In genomic region chrX:13506574-13506973, GRCh38 we compare ENCODE assay signal across 8 cellular contexts.
DNase-seq lines count a peak whose midpoint lies in the region; ATAC-seq, FAIRE-seq and TF ChIP-seq lines count a peak whose summit lies in the region.

No MANE protein-coding gene starts in this region.

- H3K27ac ChIP-seq in Panc1 (ENCODE audit: low read length) (peak overlapping the region; percentile 17; the same call in 1 of the 2 replicates), gastroesophageal sphincter (no peak overlapping the region)

- WGBS in gastroesophageal sphincter (ENCODE audit: low coverage in 1 of 2), 2 donors = 7 to 8% methylated on average over 5 of the region's 5 CpGs

- intact Hi-C loops in Panc1 (cut with micrococcal nuclease; ENCODE audit: unreplicated experiment) = loop anchor here (2.0 kb wide), 1 partner anchor 140 kb away; no protein-coding TSS in a partner anchor

- no peak for ATAC-seq in Panc1
- no peak for ATAC-seq in gastroesophageal sphincter
- ATAC-seq in HG03354 (IDR thresholded peaks at IDR 0.05; ENCODE audit: poor library complexity, severe bottlenecking, unreplicated experiment) = no peak

- in situ Hi-C loops in Panc1 (cut with HindIII; ENCODE audit: low pct_unique_long_range_greater_than_20kb, low sequenced_read_pairs) = no loop called here

- H3K36me3 ChIP-seq in Panc1 (ENCODE audit: control insufficient read depth, insufficient read depth, low read length) (no peaks in the 10 kb centered on the region), gastroesophageal sphincter (no peaks in the 10 kb centered on the region)

- H3K27me3 ChIP-seq in Panc1 (ENCODE audit: control insufficient read depth, insufficient read depth, low read length) (no peaks in the 10 kb centered on the region), gastroesophageal sphincter (no peaks in the 10 kb centered on the region)

- DNase-seq in AG20443 (ENCODE audit: low spot score) = peak; percentile 49
- peak; percentile 4 for DNase-seq in H54 (ENCODE audit: insufficient read length, low spot score)
- no peak for DNase-seq in Panc1 (ENCODE audit: low read depth, low spot score)
- DNase-seq in activated T-helper 1 cell treated with anti-CD3 and anti-CD28 coated beads, Interleukin-2, amount 50 U/mL, for 16 hours (ENCODE audit: low read depth in 1 of 2, low spot score in 1 of 2) = peak; percentile 21 to 26
- DNase-seq in renal cortical epithelial cell (ENCODE audit: low read depth) = peak; percentile 31
- DNase-seq in SHP77 (lab: John Stamatoyannopoulos, UW) = no peak

- TF ChIP-seq CTCF in Panc1 (IDR thresholded peaks at IDR 0.05) = peak; percentile 73
- peak; percentile 59 to 81 (median 60) for TF ChIP-seq CTCF in gastroesophageal sphincter (IDR thresholded peaks at IDR 0.05)

- FAIRE-seq in H54 (lab: Jason Lieb, UNC) = no peak

- H3K9me3 ChIP-seq in Panc1 (ENCODE audit: control insufficient read depth, insufficient read depth, low read depth, low read length) (no peaks in the 10 kb centered on the region), gastroesophageal sphincter (no peaks in the 10 kb centered on the region)

- H3K4me3 ChIP-seq in Panc1 (ENCODE audit: low read depth in 2 of 2, low read length in 2 of 2) (no peak overlapping the region), gastroesophageal sphincter (no peak overlapping the region)

- TF ChIP-seq EP300 in gastroesophageal sphincter (IDR thresholded peaks at IDR 0.05) = no peak

- no TSS peak for BruUV-seq in Panc1 (replicated peaks; lab: Mats Ljungman, UMichigan)

- TF ChIP-seq POLR2A in H54 (IDR thresholded peaks at IDR 0.05; ENCODE audit: low read depth, low read length) (no peak), gastroesophageal sphincter (IDR thresholded peaks at IDR 0.05) (no peak)

- CTCF ChIA-PET in Panc1 (lab: Charles Lee) = interaction anchor here (0.7 to 1.0 kb wide), 2 partner anchors 139 to 240 kb away, joined by 3 to 4 read pairs; no protein-coding TSS in a partner anchor

- POLR2A ChIA-PET in Panc1 (lab: Charles Lee) = no interaction called here

- H3K4me1 ChIP-seq in Panc1 (ENCODE audit: control insufficient read depth, insufficient read depth, low read length) (no peaks in the 10 kb centered on the region), gastroesophageal sphincter (no peaks in the 10 kb centered on the region)

Comparison
In these comparisons a context has a peak if more than half of its experiments do, and no peak if none do; other contexts are left out.
1. DNase-seq: peak in AG20443 (single experiment), H54 (single experiment), activated T-helper 1 cell treated with anti-CD3 and anti-CD28 coated beads, Interleukin-2, amount 50 U/mL, for 16 hours (2 of 2) and renal cortical epithelial cell (single experiment); none in Panc1 (single experiment) and SHP77 (0 of 2).